ENCODE assay signal across 8 cellular contexts in genomic region chr3:14124223-14124614, GRCh38. TPM values are rescaled to one million over a fixed set of nuclear protein-coding genes. Genes with fewer than 3 reads are reported as not detected.
DNase-seq lines count a peak whose midpoint lies in the region; ATAC-seq and TF ChIP-seq lines count a peak whose summit lies in the region.

No MANE protein-coding gene starts in this region.

- peak overlapping the region; percentile 73; the same call in 1 of the 2 replicates for H3K27ac ChIP-seq in HEK293 (ENCODE audit: extremely low read depth, low read depth, low read length)
- peak overlapping the region; percentile 94 to 95 for H3K27ac ChIP-seq in coronary artery
- peak overlapping the region; percentile 89 to 94 for H3K27ac ChIP-seq in liver (ENCODE audit: low read depth in 1 of 2, low read length in 2 of 2)

- H3K4me3 ChIP-seq in HEK293 (ENCODE audit: low read depth, low read length) (peak overlapping the region; percentile 73), coronary artery (peak overlapping the region; percentile 78), liver (ENCODE audit: low read depth in 1 of 3, low read length in 3 of 3) (peak overlapping the region; percentile 82 to 87 (median 86))

- peak; percentile 31 for DNase-seq in M059J (ENCODE audit: low read depth)
- DNase-seq in coronary artery (ENCODE audit: low spot score), result peak; percentile 80
- DNase-seq in stimulated activated CD4-positive, alpha-beta T cell treated with anti-CD3 and anti-CD28 coated beads, TNF-alpha, amount 100 ng/mL, for 4 hours (ENCODE audit: low read depth in 3 of 3), result peak; percentile 48 to 50 (median 48)
- DNase-seq in A172 (ENCODE audit: low spot score), result no peak

- H3K36me3 ChIP-seq in HEK293 (ENCODE audit: control insufficient read depth in 2 of 2, insufficient read depth in 1 of 2, low read length in 2 of 2) (peaks cover 7 to 55% of the 10 kb centered on the region in 2 experiments; a peak in 2 of 3 replicates), liver (ENCODE audit: control insufficient read depth in 4 of 4, insufficient read depth in 3 of 4, low read depth in 1 of 4, low read length in 3 of 4) (peaks cover 0 to 5% (median 0%) of the 10 kb centered on the region in 4 donors)

- H3K9me3 ChIP-seq in HEK293 (ENCODE audit: control insufficient read depth, insufficient read depth, low read depth, low read length) (no peaks in the 10 kb centered on the region), liver (ENCODE audit: control insufficient read depth in 4 of 4, low read length in 3 of 4) (no peaks in the 10 kb centered on the region)

- WGBS in liver, result under 1% methylated on average over 37 of the region's 37 CpGs

- TF ChIP-seq CTCF in HEK293 (tag by site-specific recombination; IDR thresholded peaks at IDR 0.05), result no peak
- no peak for TF ChIP-seq CTCF in coronary artery (IDR thresholded peaks at IDR 0.05)
- no peak for TF ChIP-seq CTCF in liver (IDR thresholded peaks at IDR 0.05; ENCODE audit: low read depth, low read length, missing input control)

- peak overlapping the region; percentile 43 to 83 for H3K9ac ChIP-seq in liver (ENCODE audit: low read depth in 1 of 2, low read length in 2 of 2)

- H3K4me1 ChIP-seq in HEK293 (ENCODE audit: control insufficient read depth, insufficient read depth, low read length) (peaks cover 4% of the 10 kb centered on the region), liver (ENCODE audit: control insufficient read depth in 4 of 4, insufficient read depth in 4 of 4, low read length in 3 of 4) (peaks cover 19 to 43% (median 30%) of the 10 kb centered on the region in 4 donors)

- TF ChIP-seq RAD21 in liver (IDR thresholded peaks at IDR 0.05), result no peak

- peak; percentile 40 for ATAC-seq in GM18498 (IDR thresholded peaks at IDR 0.05; ENCODE audit: unreplicated experiment)
- ATAC-seq in activated CD4-positive, CD25-positive, alpha-beta regulatory T cell treated with anti-CD3 and anti-CD28 coated beads, Interleukin-2, amount 50 U/mL, for 24 hours, result peak; percentile 30 to 33

- H3K27me3 ChIP-seq in liver (ENCODE audit: control insufficient read depth in 4 of 4, insufficient read depth in 4 of 4, low read length in 3 of 4), result no peaks in the 10 kb centered on the region

- CTCF ChIA-PET in HEK293 (lab: Yijun Ruan, JAX), result interaction anchor here (0.6 to 2.9 kb wide), 3 partner anchors 228 to 1208 kb away, joined by 4 to 13 read pairs (median 4); partner anchors contain the start of gene SH3BP5

- POLR2A ChIA-PET in HEK293 (lab: Yijun Ruan, JAX), result interaction anchor here (0.8 to 2.1 kb wide), 8 partner anchors 9 to 527 kb away, joined by 4 to 32 read pairs (median 8); partner anchors contain the start of genes CCDC174, LSM3 and XPC

TF ChIP-seq in HEK293, 187 proteins besides CTCF, POLR2A, EP300 and RAD21 (continues in another document):
- TF ChIP-seq ZNF501 (tag by site-specific recombination; IDR thresholded peaks at IDR 0.05), result 0 out of 2 replicates have a peak, but pooled peaks have one; percentile 12
- 0 out of 2 replicates have a peak, but pooled peaks have one; percentile 78 for TF ChIP-seq ZNF660 (tag by site-specific recombination; IDR thresholded peaks at IDR 0.05)
- TF ChIP-seq ZFHX2 (tag by site-specific recombination; conservative IDR thresholded peaks at IDR 0.05), result peak; percentile 44; the same call in 1 of the 2 replicates
- TF ChIP-seq IKZF3 (tag by site-specific recombination; IDR thresholded peaks at IDR 0.05), result peak; percentile 22; the same call in 1 of the 2 replicates
- TF ChIP-seq ZNF350 (tag by site-specific recombination; IDR thresholded peaks at IDR 0.05), result no peak; the same call in 1 of the 2 replicates
- no peak for TF ChIP-seq ZFP41 (tag by site-specific recombination; IDR thresholded peaks at IDR 0.05; ENCODE audit: borderline replicate concordance)

TF ChIP-seq in liver, 16 proteins besides CTCF, POLR2A, EP300 and RAD21:
- no peak for TF ChIP-seq JUND (IDR thresholded peaks at IDR 0.05)
- TF ChIP-seq YY1 (IDR thresholded peaks at IDR 0.05), result no peak
- peak; percentile 28 to 39 for TF ChIP-seq HNF4A (conservative IDR thresholded peaks at IDR 0.05)
- peak; percentile 62 for TF ChIP-seq NR2F2 (IDR thresholded peaks at IDR 0.05)
- no peak for TF ChIP-seq FOXA2 (IDR thresholded peaks at IDR 0.05)
- no peak for TF ChIP-seq EGR1 (IDR thresholded peaks at IDR 0.05; ENCODE audit: low read depth in 2 of 2)
- TF ChIP-seq ATF3 (IDR thresholded peaks at IDR 0.05), result no peak
- TF ChIP-seq GABPA (IDR thresholded peaks at IDR 0.05 in 1 of 2, conservative IDR thresholded peaks at IDR 0.05 in 1 of 2), result peak in 1 of 2 donors; percentile 73
- no peak for TF ChIP-seq SP1 (IDR thresholded peaks at IDR 0.05)
- TF ChIP-seq, protein P1, sequence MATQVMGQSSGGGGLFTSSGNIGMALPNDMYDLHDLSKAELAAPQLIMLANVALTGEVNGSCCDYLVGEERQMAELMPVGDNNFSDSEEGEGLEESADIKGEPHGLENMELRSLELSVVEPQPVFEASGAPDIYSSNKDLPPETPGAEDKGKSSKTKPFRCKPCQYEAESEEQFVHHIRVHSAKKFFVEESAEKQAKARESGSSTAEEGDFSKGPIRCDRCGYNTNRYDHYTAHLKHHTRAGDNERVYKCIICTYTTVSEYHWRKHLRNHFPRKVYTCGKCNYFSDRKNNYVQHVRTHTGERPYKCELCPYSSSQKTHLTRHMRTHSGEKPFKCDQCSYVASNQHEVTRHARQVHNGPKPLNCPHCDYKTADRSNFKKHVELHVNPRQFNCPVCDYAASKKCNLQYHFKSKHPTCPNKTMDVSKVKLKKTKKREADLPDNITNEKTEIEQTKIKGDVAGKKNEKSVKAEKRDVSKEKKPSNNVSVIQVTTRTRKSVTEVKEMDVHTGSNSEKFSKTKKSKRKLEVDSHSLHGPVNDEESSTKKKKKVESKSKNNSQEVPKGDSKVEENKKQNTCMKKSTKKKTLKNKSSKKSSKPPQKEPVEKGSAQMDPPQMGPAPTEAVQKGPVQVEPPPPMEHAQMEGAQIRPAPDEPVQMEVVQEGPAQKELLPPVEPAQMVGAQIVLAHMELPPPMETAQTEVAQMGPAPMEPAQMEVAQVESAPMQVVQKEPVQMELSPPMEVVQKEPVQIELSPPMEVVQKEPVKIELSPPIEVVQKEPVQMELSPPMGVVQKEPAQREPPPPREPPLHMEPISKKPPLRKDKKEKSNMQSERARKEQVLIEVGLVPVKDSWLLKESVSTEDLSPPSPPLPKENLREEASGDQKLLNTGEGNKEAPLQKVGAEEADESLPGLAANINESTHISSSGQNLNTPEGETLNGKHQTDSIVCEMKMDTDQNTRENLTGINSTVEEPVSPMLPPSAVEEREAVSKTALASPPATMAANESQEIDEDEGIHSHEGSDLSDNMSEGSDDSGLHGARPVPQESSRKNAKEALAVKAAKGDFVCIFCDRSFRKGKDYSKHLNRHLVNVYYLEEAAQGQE (IDR thresholded peaks at IDR 0.05), result no peak
- TF ChIP-seq RXRA (IDR thresholded peaks at IDR 0.05), result peak; percentile 20 to 28
- TF ChIP-seq FOXA1 (IDR thresholded peaks at IDR 0.05), result no peak
- TF ChIP-seq, protein P2, sequence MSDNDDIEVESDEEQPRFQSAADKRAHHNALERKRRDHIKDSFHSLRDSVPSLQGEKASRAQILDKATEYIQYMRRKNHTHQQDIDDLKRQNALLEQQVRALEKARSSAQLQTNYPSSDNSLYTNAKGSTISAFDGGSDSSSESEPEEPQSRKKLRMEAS (IDR thresholded peaks at IDR 0.05), result peak; percentile 78
- TF ChIP-seq TAF1 (conservative IDR thresholded peaks at IDR 0.05), result no peak
- no peak for TF ChIP-seq ZBTB33 (IDR thresholded peaks at IDR 0.05)
- TF ChIP-seq HNF4G (IDR thresholded peaks at IDR 0.05), result no peak

RNA-seq across cellular contexts. Expression of gene CHCHD4, which starts 0.5 kb away (rescaled TPM):
- total RNA-seq in M059J (2014; rRNA removed; shearing (Covaris generic)), result 19.3 and 23.4 TPM in 2 replicates
- 1 to 10 TPM; 7.0 to 7.7 TPM for total RNA-seq in liver
- 10 to 100 TPM; 11.2 to 11.3 TPM for polyA plus RNA-seq in liver
- total RNA-seq in A172 (2014; rRNA removed; shearing (Covaris generic)), result 45.3 and 48.5 TPM in 2 replicates

RNA-seq across cellular contexts. Expression of gene TMEM43, which starts 0.6 kb away (rescaled TPM):
- 55.9 and 73.2 TPM in 2 replicates for total RNA-seq in M059J (2014; rRNA removed; shearing (Covaris generic))
- total RNA-seq in liver, result 10 to 100 TPM; 13.3 to 15.1 TPM
- 10 to 100 TPM in 1 of 2 donors, 1 to 10 TPM in 1; 7.4 to 13.8 TPM for polyA plus RNA-seq in liver
- total RNA-seq in A172 (2014; rRNA removed; shearing (Covaris generic)), result 117 and 132 TPM in 2 replicates

RNA-seq across cellular contexts. Expression of gene XPC, which starts 54.2 kb away (rescaled TPM):
- 8.9 and 13.0 TPM in 2 replicates for total RNA-seq in M059J (2014; rRNA removed; shearing (Covaris generic))
- total RNA-seq in liver, result 10 to 100 TPM; 12.7 to 26.7 TPM
- polyA plus RNA-seq in liver, result 10 to 100 TPM; 12.9 to 15.4 TPM
- 28.4 and 32.2 TPM in 2 replicates for total RNA-seq in A172 (2014; rRNA removed; shearing (Covaris generic))

RNA-seq across cellular contexts. Expression of gene LSM3, which starts 54.4 kb away (rescaled TPM):
- 23.0 and 34.9 TPM in 2 replicates for total RNA-seq in M059J (2014; rRNA removed; shearing (Covaris generic))
- 1 to 10 TPM; 3.7 to 4.3 TPM for total RNA-seq in liver
- 10 to 100 TPM in 1 of 2 donors, 1 to 10 TPM in 1; 5.7 to 17.0 TPM for polyA plus RNA-seq in liver
- total RNA-seq in A172 (2014; rRNA removed; shearing (Covaris generic)), result 45.3 and 49.4 TPM in 2 replicates
